ENCODE assay signal across 22 cellular contexts in the genomic region with DNA sequence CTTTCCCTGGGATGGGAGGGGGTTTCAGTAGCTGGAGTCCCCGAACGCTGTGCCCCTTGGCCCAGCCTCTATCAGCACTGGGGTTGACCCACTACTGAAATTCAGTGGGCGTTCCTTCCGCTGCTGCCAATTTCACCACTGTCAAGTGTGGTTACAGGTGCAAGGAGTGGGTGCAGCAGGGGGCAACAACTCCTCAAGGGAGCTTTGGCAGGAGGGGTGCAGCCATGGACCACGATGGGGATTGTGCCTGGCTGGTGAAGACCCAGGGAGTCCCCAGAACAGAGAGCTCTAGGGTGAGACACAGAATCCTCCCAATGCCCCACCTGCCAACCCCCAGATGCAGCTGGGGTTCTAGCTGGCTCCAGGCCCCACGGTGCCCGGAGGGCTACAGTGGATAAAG.
"Had no signal": no experiment of that assay in that cellular context is flagged by ENCODE, and none has a peak within 500 bp of the region (broad histone marks: within the 10 kb centered on the region; RNA-seq: fewer than 3 reads in every experiment).

No MANE protein-coding gene starts in this region.

- H2AFZ ChIP-seq: hepatocyte had no signal

- H3K4me1 Mint-ChIP-seq: immature natural killer cell had no signal

- H3K36me3 ChIP-seq: esophagus muscularis mucosa, gastroesophageal sphincter, heart left ventricle, left ventricle myocardium inferior, lower lobe of right lung had no signal

- H3K27ac ChIP-seq: coronary artery, dorsolateral prefrontal cortex, esophagus muscularis mucosa, foreskin keratinocyte, gastroesophageal sphincter, heart left ventricle, hepatocyte, left ventricle myocardium inferior, lower lobe of right lung had no signal

- H3K9me3 ChIP-seq: esophagus muscularis mucosa, gastroesophageal sphincter, heart left ventricle, left ventricle myocardium inferior, lower lobe of right lung, mucosa of descending colon had no signal

- H3K27me3 ChIP-seq: dorsolateral prefrontal cortex, esophagus muscularis mucosa, foreskin keratinocyte, gastroesophageal sphincter, heart left ventricle, hepatocyte had no signal

- ATAC-seq: foreskin keratinocyte, gastroesophageal sphincter, heart left ventricle, left colon, left lobe of liver, lower lobe of right lung, mucosa of descending colon had no signal

- H3K4me3 Mint-ChIP-seq: immature natural killer cell, mesothelial cell of epicardium had no signal

- H3K27ac Mint-ChIP-seq: immature natural killer cell, mesothelial cell of epicardium had no signal

- DNase-seq: dermis blood vessel endothelial cell; dorsolateral prefrontal cortex; effector CD4-positive, alpha-beta T cell; effector memory CD4-positive, alpha-beta T cell; foreskin keratinocyte; heart left ventricle; hypothalamus; immature natural killer cell; islet precursor cell; kidney; kidney glomerular epithelial cell; left colon; left ventricle myocardium inferior; lower lobe of right lung; mesenchymal stem cell had no signal

- H3K36me3 Mint-ChIP-seq: immature natural killer cell, mesothelial cell of epicardium had no signal

- H3K4me1 ChIP-seq: foreskin keratinocyte had no signal

- H3K79me2 ChIP-seq: hepatocyte had no signal

- H3K4me3 ChIP-seq: coronary artery, dorsolateral prefrontal cortex, esophagus muscularis mucosa, gastroesophageal sphincter, heart left ventricle, hepatocyte, left ventricle myocardium inferior, lower lobe of right lung, mucosa of descending colon had no signal

- H3K4me2 ChIP-seq: hepatocyte had no signal

- H3K9me3 Mint-ChIP-seq: immature natural killer cell, mesothelial cell of epicardium had no signal
